ENCODE assay signal across 7 cellular contexts in the genomic region with DNA sequence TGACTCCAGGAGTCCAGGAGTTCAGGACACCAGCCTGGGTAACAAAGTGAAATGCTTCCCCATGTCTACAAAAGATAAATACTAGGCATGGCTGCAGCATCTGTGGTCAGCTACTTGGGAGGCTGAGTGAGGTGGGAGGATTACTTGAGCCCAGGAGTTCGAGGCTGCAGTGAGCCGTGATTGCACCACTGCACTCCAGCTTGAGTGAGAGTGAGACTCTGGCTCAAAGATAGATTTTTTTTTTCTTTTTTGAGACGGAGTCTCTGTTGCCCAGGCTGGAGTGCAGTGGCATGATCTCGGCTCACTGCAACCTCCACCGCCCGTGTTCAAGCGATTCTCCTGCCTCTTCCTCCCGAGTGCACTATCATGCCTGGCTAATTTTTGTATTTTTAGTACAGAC. TPM values are rescaled to one million over a fixed set of nuclear protein-coding genes. Genes with fewer than 3 reads are reported as not detected.
DNase-seq lines count a peak whose midpoint lies in the region; ATAC-seq and TF ChIP-seq lines count a peak whose summit lies in the region.
"Not testable (repeated sequence)": the region's sequence is repeated elsewhere in the genome, so short reads cannot be mapped to it uniquely, and the experiment has no call there.

No MANE protein-coding gene starts in this region.

- not testable (repeated sequence) for ATAC-seq in DND-41 (ENCODE audit: insufficient read depth, low read depth); left lung

- H3K4ac ChIP-seq in neuronal stem cell (ENCODE audit: low read length), result not testable (repeated sequence)

- not testable (repeated sequence) for H3K14ac ChIP-seq in neuronal stem cell (ENCODE audit: low read length)

- H4K20me1 ChIP-seq in DND-41 (ENCODE audit: insufficient read depth, low read length), result not testable (repeated sequence)

- H3K4me3 ChIP-seq in DND-41 (ENCODE audit: low read depth in 1 of 2, low read length in 2 of 2); left lung; neuronal stem cell (ENCODE audit: low read length in 2 of 2); stomach smooth muscle (ENCODE audit: low read length in 2 of 2): not testable (repeated sequence)
- H3K4me3 ChIP-seq in esophagus muscularis mucosa, result peak overlapping the region; percentile 82 to 98 (median 90)

- H3K4me1 ChIP-seq in DND-41 (ENCODE audit: insufficient read depth, low read length) (peaks cover 44% of the 10 kb centered on the region), esophagus muscularis mucosa (peaks cover 35 to 54% (median 52%) of the 10 kb centered on the region in 4 donors), left lung (peaks cover 14 to 56% of the 10 kb centered on the region in 2 donors), neuronal stem cell (ENCODE audit: control insufficient read depth in 2 of 2, insufficient read depth in 1 of 2, low read depth in 1 of 2, low read length in 2 of 2) (peaks cover 4 to 23% of the 10 kb centered on the region in 2 donors), stomach smooth muscle (ENCODE audit: control insufficient read depth, insufficient read depth, low read length) (peaks cover 47% of the 10 kb centered on the region)

- CTCF ChIA-PET in RWPE1 (lab: Yijun Ruan, JAX), result interaction anchor here (0.6 kb wide), 1 partner anchor 39 kb away, joined by 4 read pairs; no protein-coding TSS in a partner anchor

- POLR2A ChIA-PET in RWPE1 (lab: Yijun Ruan, JAX; ENCODE audit: low non-redundant PET), result not testable (repeated sequence)

- TF ChIP-seq CTCF in DND-41 (IDR thresholded peaks at IDR 0.05; ENCODE audit: borderline replicate concordance, extremely low read depth, low read length, poor library complexity, severe bottlenecking); RWPE1 (conservative IDR thresholded peaks at IDR 0.05; ENCODE audit: low read depth); esophagus muscularis mucosa (IDR thresholded peaks at IDR 0.05); left lung (IDR thresholded peaks at IDR 0.05): not testable (repeated sequence)

- not testable (repeated sequence) for TF ChIP-seq POLR2A in esophagus muscularis mucosa (IDR thresholded peaks at IDR 0.05; ENCODE audit: low read depth)

- H3K9ac ChIP-seq in DND-41 (ENCODE audit: low read depth, low read length), result peak overlapping the region; percentile 83; the same call in 1 of the 2 replicates
- not testable (repeated sequence) for H3K9ac ChIP-seq in neuronal stem cell (ENCODE audit: low read depth, low read length, poor library complexity)
- H3K9ac ChIP-seq in stomach smooth muscle (ENCODE audit: low read length in 2 of 2), result peak overlapping the region in 1 of 2 donors; percentile 98

- not testable (repeated sequence) for H3K27me3 ChIP-seq in DND-41 (ENCODE audit: insufficient read depth, low read length, poor library complexity); esophagus muscularis mucosa; left lung; neuronal stem cell (ENCODE audit: control insufficient read depth in 3 of 3, insufficient read depth in 3 of 3, low read depth in 1 of 3, low read length in 3 of 3); stomach smooth muscle (ENCODE audit: control insufficient read depth in 1 of 2, insufficient read depth in 2 of 2, low read length in 2 of 2)

- not testable (repeated sequence) for H3K79me1 ChIP-seq in neuronal stem cell (ENCODE audit: low read depth, low read length)

- not testable (repeated sequence) for H2BK5ac ChIP-seq in neuronal stem cell (ENCODE audit: low read length)

- not testable (repeated sequence) for H2AK5ac ChIP-seq in neuronal stem cell (ENCODE audit: low read depth, low read length)

- not testable (repeated sequence) for H3K18ac ChIP-seq in neuronal stem cell (ENCODE audit: low read length)

- not testable (repeated sequence) for H3K9me3 ChIP-seq in DND-41 (ENCODE audit: insufficient read depth, low read length, severe bottlenecking); esophagus muscularis mucosa; left lung; neuronal stem cell (replicated peaks in 1 of 2; ENCODE audit: control insufficient read depth in 2 of 2, insufficient read depth in 1 of 2, low read depth in 1 of 2, low read length in 2 of 2); stomach smooth muscle (ENCODE audit: control insufficient read depth in 2 of 2, low read length in 2 of 2)

- not testable (repeated sequence) for H2BK15ac ChIP-seq in neuronal stem cell (ENCODE audit: low read length)

- 70% methylated on average over 8 of the region's 8 CpGs for WGBS in esophagus muscularis mucosa
- WGBS in neuronal stem cell (ENCODE audit: extremely low coverage in 2 of 2, insufficient read length in 2 of 2, insufficient replicate concordance in 1 of 2), 2 donors, result no CpG with 5 or more reads among the region's 8 CpGs

- DNase-seq in DND-41; RWPE1 (ENCODE audit: low spot score); esophagus muscularis mucosa (ENCODE audit: extremely low spot score); left lung; neuronal stem cell (ENCODE audit: low spot score): not testable (repeated sequence)
- peak; percentile 18 for DNase-seq in amniotic epithelial cell (ENCODE audit: low read depth)

- H2BK12ac ChIP-seq in neuronal stem cell (ENCODE audit: low read length), result not testable (repeated sequence)

- peaks cover 37% of the 10 kb centered on the region for H3K79me2 ChIP-seq in DND-41 (ENCODE audit: insufficient read depth, low read length)

- not testable (repeated sequence) for H4K91ac ChIP-seq in neuronal stem cell (ENCODE audit: low read depth, low read length, poor library complexity)

- peak overlapping the region; percentile 88 for H3K4me2 ChIP-seq in DND-41 (ENCODE audit: insufficient read depth, low read length)
- H3K4me2 ChIP-seq in neuronal stem cell (ENCODE audit: insufficient read depth, low read length, poor library complexity, severe bottlenecking), result not testable (repeated sequence)

- H4K8ac ChIP-seq in neuronal stem cell (ENCODE audit: low read depth, low read length), result not testable (repeated sequence)

- H3K36me3 ChIP-seq in DND-41 (ENCODE audit: insufficient read depth, low read length) (peaks cover 26% of the 10 kb centered on the region), esophagus muscularis mucosa (peaks cover 22 to 54% (median 43%) of the 10 kb centered on the region in 4 donors), left lung (peaks cover 0 to 42% of the 10 kb centered on the region in 2 donors), neuronal stem cell (replicated peaks in 1 of 2; ENCODE audit: control insufficient read depth in 2 of 2, insufficient read depth in 2 of 2, low read length in 2 of 2) (peaks cover 16 to 44% of the 10 kb centered on the region in 2 donors), stomach smooth muscle (ENCODE audit: control insufficient read depth in 2 of 2, insufficient read depth in 2 of 2, low read length in 2 of 2) (peaks cover 25 to 27% of the 10 kb centered on the region in 2 donors)

- not testable (repeated sequence) for H3K23ac ChIP-seq in neuronal stem cell (ENCODE audit: low read depth, low read length, poor library complexity)

- TF ChIP-seq EP300 in esophagus muscularis mucosa (IDR thresholded peaks at IDR 0.05), result not testable (repeated sequence)

- H2BK120ac ChIP-seq in neuronal stem cell (ENCODE audit: low read depth, low read length), result not testable (repeated sequence)

- not testable (repeated sequence) for H3K27ac ChIP-seq in DND-41 (ENCODE audit: low read length); neuronal stem cell (replicated peaks; ENCODE audit: low read length)
- peak overlapping the region; percentile 99 for H3K27ac ChIP-seq in RWPE1
- H3K27ac ChIP-seq in esophagus muscularis mucosa (replicated peaks in 1 of 4), result peak overlapping the region; percentile 95 to 99 (median 97)
- H3K27ac ChIP-seq in left lung, result peak overlapping the region; percentile 91 to 98
- H3K27ac ChIP-seq in stomach smooth muscle (ENCODE audit: low read length), result peak overlapping the region; percentile 97

- not testable (repeated sequence) for H2AFZ ChIP-seq in DND-41 (ENCODE audit: low read depth, low read length)
- H2AFZ ChIP-seq in neuronal stem cell (ENCODE audit: low read length), result peak overlapping the region; percentile 81

- intact Hi-C loops in esophagus muscularis mucosa (cut with DNase I), result loop anchor here (5.0 kb wide), 1 partner anchor 42 kb away; no protein-coding TSS in a partner anchor
- intact Hi-C loops in left lung (cut with DNase I), result loop anchor here in 1 of 2 donors (10.0 kb wide), 1 partner anchor 134 kb away; a partner anchor contains a TSS

RNA-seq across cellular contexts. Expression of a gene that starts 1.2 kb away (rescaled TPM):
- 100 to 1,000 TPM; 166 to 242 (median 191) TPM for total RNA-seq in esophagus muscularis mucosa
- 10 to 100 TPM; 75.4 to 82.0 TPM for total RNA-seq in left lung
- 35.1 TPM for polyA plus RNA-seq in neuronal stem cell (2013, experiment 1 of 2)
- 33.9 TPM for polyA plus RNA-seq in neuronal stem cell (2013, experiment 2 of 2)

RNA-seq across cellular contexts. Expression of a gene that starts 40.3 kb away (rescaled TPM):
- total RNA-seq in esophagus muscularis mucosa, result 10 to 100 TPM; 30.7 to 52.3 (median 39.8) TPM
- 10 to 100 TPM; 26.8 to 42.3 TPM for total RNA-seq in left lung
- 57.1 TPM for polyA plus RNA-seq in neuronal stem cell (2013, experiment 1 of 2)
- 54.7 TPM for polyA plus RNA-seq in neuronal stem cell (2013, experiment 2 of 2)

RNA-seq across cellular contexts. Expression of a gene that starts 44.5 kb away (rescaled TPM):
- 100 to 1,000 TPM in 1 of 4 donors, 10 to 100 TPM in 3; 67.5 to 111 (median 75.0) TPM for total RNA-seq in esophagus muscularis mucosa
- total RNA-seq in left lung, result 100 to 1,000 TPM; 114 to 159 TPM
- 32.4 TPM for polyA plus RNA-seq in neuronal stem cell (2013, experiment 1 of 2)
- polyA plus RNA-seq in neuronal stem cell (2013, experiment 2 of 2), result 31.9 TPM

RNA-seq across cellular contexts. Expression of a gene that starts 52.8 kb away (rescaled TPM):
- total RNA-seq in esophagus muscularis mucosa (100 to 1,000 TPM in 2 of 4 donors, 10 to 100 TPM in 2; 77.7 to 145 (median 104) TPM), left lung (10 to 100 TPM; 42.9 to 43.3 TPM)
- 25.3 TPM for polyA plus RNA-seq in neuronal stem cell (2013, experiment 1 of 2)
- polyA plus RNA-seq in neuronal stem cell (2013, experiment 2 of 2), result 24.8 TPM
